1 cellular context compared by ENCODE assay signal in genomic region chr17:31499771-31500554, GRCh38.
TF ChIP-seq lines count a peak whose summit lies in the region.

No MANE protein-coding gene starts in this region.

TF ChIP-seq in HepG2, 621 proteins besides CTCF, POLR2A, EP300 and RAD21 (continued from another document and continues in another):
- TF ChIP-seq ZBTB40 (IDR thresholded peaks at IDR 0.05) = no peak
- TF ChIP-seq ZBTB40 (CRISPR knock-in tag; IDR thresholded peaks at IDR 0.05) = no peak
- no peak for TF ChIP-seq ZNF766 (CRISPR knock-in tag; IDR thresholded peaks at IDR 0.05; ENCODE audit: borderline replicate concordance)
- peak; percentile 44; the same call in 1 of the 2 replicates for TF ChIP-seq TBX2 (CRISPR knock-in tag; IDR thresholded peaks at IDR 0.05; ENCODE audit: borderline replicate concordance)
- TF ChIP-seq ZNF768 (CRISPR knock-in tag; IDR thresholded peaks at IDR 0.05) = 0 out of 2 replicates have a peak, but pooled peaks have one; percentile 22
- TF ChIP-seq DBP (CRISPR knock-in tag; IDR thresholded peaks at IDR 0.05; ENCODE audit: not compliant biosample characterization) = no peak
- no peak for TF ChIP-seq ZNF670 (CRISPR knock-in tag; IDR thresholded peaks at IDR 0.05; ENCODE audit: borderline replicate concordance)
- peak; percentile 78 for TF ChIP-seq MTA1 (CRISPR knock-in tag; IDR thresholded peaks at IDR 0.05; ENCODE audit: borderline replicate concordance)
- peak; percentile 89 for TF ChIP-seq ZNF687 (CRISPR knock-in tag; IDR thresholded peaks at IDR 0.05)
- 0 out of 2 replicates have a peak, but pooled peaks have one; percentile 62 for TF ChIP-seq ZBTB46 (CRISPR knock-in tag; IDR thresholded peaks at IDR 0.05; ENCODE audit: borderline replicate concordance)
- no peak for TF ChIP-seq FOSL1 (CRISPR knock-in tag; IDR thresholded peaks at IDR 0.05; ENCODE audit: borderline replicate concordance)
- TF ChIP-seq THAP8 (CRISPR knock-in tag; IDR thresholded peaks at IDR 0.05; ENCODE audit: borderline replicate concordance) = no peak
- no peak for TF ChIP-seq RBAK (CRISPR knock-in tag; IDR thresholded peaks at IDR 0.05)
- no peak for TF ChIP-seq GABPA (IDR thresholded peaks at IDR 0.05; ENCODE audit: low read depth, low read length)
- no peak for TF ChIP-seq GABPA (CRISPR knock-in tag; IDR thresholded peaks at IDR 0.05; ENCODE audit: low read depth)
- TF ChIP-seq NR2C2 (CRISPR knock-in tag; IDR thresholded peaks at IDR 0.05; ENCODE audit: borderline replicate concordance) = peak; percentile 36; the same call in 1 of the 2 replicates
- peak; percentile 43; the same call in 1 of the 2 replicates for TF ChIP-seq PAX8 (CRISPR knock-in tag; IDR thresholded peaks at IDR 0.05; ENCODE audit: borderline replicate concordance)
- TF ChIP-seq ZNF761 (CRISPR knock-in tag; conservative IDR thresholded peaks at IDR 0.05) = 0 out of 2 replicates have a peak, but pooled peaks have one; percentile 39
- TF ChIP-seq CENPT (CRISPR knock-in tag; IDR thresholded peaks at IDR 0.05; ENCODE audit: low read depth) = no peak
- TF ChIP-seq JUN (CRISPR knock-in tag; IDR thresholded peaks at IDR 0.05) = no peak
- TF ChIP-seq CEBPB (IDR thresholded peaks at IDR 0.05; ENCODE audit: borderline replicate concordance, low read depth, low read length) = no peak
- TF ChIP-seq ATF7-NPFF (CRISPR knock-in tag; IDR thresholded peaks at IDR 0.05; ENCODE audit: low read depth) = no peak
- TF ChIP-seq ZBTB34 (CRISPR knock-in tag; IDR thresholded peaks at IDR 0.05) = 0 out of 2 replicates have a peak, but pooled peaks have one; percentile 32
- TF ChIP-seq NR1H2 (CRISPR knock-in tag; IDR thresholded peaks at IDR 0.05; ENCODE audit: borderline replicate concordance, low read depth) = no peak
- 0 out of 2 replicates have a peak, but pooled peaks have one; percentile 35 for TF ChIP-seq POGZ (CRISPR knock-in tag; IDR thresholded peaks at IDR 0.05)
- 0 out of 2 replicates have a peak, but pooled peaks have one; percentile 6 for TF ChIP-seq ZNF142 (CRISPR knock-in tag; IDR thresholded peaks at IDR 0.05)
- no peak; the same call in 1 of the 2 replicates for TF ChIP-seq HDAC2 (CRISPR knock-in tag; IDR thresholded peaks at IDR 0.05)
- TF ChIP-seq ZNF782 (CRISPR knock-in tag; IDR thresholded peaks at IDR 0.05; ENCODE audit: borderline replicate concordance) = no peak; the same call in 1 of the 2 replicates
- TF ChIP-seq THAP11 (CRISPR knock-in tag; IDR thresholded peaks at IDR 0.05) = no peak
- TF ChIP-seq RFX3 (CRISPR knock-in tag; IDR thresholded peaks at IDR 0.05) = no peak
- no peak for TF ChIP-seq ZNF709 (CRISPR knock-in tag; IDR thresholded peaks at IDR 0.05)
- TF ChIP-seq ELF3 (CRISPR knock-in tag; IDR thresholded peaks at IDR 0.05) = peak; percentile 28
